Comparison of ENCODE assay signal across 8 cellular contexts in the genomic region with DNA sequence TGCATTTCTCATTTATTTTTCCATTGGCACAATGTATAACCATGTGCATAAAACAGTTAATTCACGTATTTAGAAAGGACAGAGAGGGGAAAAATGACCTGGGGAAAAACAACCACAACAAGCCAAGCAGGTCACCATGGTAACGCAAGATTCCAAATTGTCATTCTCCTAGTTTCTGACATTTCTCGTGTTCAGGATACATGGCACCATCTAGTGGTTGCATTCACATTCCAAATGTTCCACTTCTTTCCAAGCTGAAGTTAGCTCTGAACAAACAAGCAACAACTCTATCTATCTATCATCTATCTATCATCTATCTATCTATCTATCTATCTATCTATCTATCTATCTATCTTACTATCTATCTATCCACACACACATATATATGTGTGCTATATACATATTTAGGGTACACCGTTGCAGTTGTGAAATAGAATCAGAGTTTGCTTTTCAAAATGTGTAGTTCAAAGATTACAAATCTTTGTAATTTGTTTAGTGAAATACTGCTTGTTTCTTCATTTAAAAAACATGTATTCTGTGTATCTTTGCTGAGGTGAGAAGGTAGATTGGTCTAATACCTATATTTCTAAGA.
DNase-seq lines count a peak whose midpoint lies in the region; ATAC-seq and TF ChIP-seq lines count a peak whose summit lies in the region.

No MANE protein-coding gene starts in this region.

- DNase-seq in AG08395 (ENCODE audit: low spot score) (peak; percentile 1), GM10266 (ENCODE audit: extremely low spot score) (no peak), HT1080 (ENCODE audit: low read depth) (peak; percentile 54), SK-MEL-5 (ENCODE audit: low read depth, low spot score) (peak; percentile 84), fibroblast of pulmonary artery (ENCODE audit: low read depth) (peak; percentile 68), putamen (ENCODE audit: low spot score) (peak; percentile 38), gastrocnemius medialis (no peak), DMS79 treated with DMSO at 0.1 percent for 48 hours (lab: John Stamatoyannopoulos, UW) (no peak)

- H3K4me1 ChIP-seq in gastrocnemius medialis, result no peaks in the 10 kb centered on the region

- in situ Hi-C loops in SK-MEL-5 (cut with HindIII; ENCODE audit: low pct_unique_long_range_greater_than_20kb, low sequenced_read_pairs) (no loop called here), gastrocnemius medialis (cut with MboI; ENCODE audit: low sequenced_read_pairs in 4 of 4) (no loop called here)

- no peak overlapping the region for H3K4me3 ChIP-seq in fibroblast of pulmonary artery (replicated peaks; ENCODE audit: low read depth, low read length)
- H3K4me3 ChIP-seq in gastrocnemius medialis, result no peak overlapping the region

- H3K9me3 ChIP-seq in gastrocnemius medialis, result no peaks in the 10 kb centered on the region

- H3K27me3 ChIP-seq in gastrocnemius medialis, result no peaks in the 10 kb centered on the region

- TF ChIP-seq POLR2A in gastrocnemius medialis (IDR thresholded peaks at IDR 0.05), result no peak

- TF ChIP-seq CTCF in GM10266 (IDR thresholded peaks at IDR 0.05; ENCODE audit: control insufficient read depth, insufficient read depth, low read depth, missing control alignments), result peak; percentile 61
- TF ChIP-seq CTCF in fibroblast of pulmonary artery (IDR thresholded peaks at IDR 0.05; ENCODE audit: low read length, missing control alignments), result peak; percentile 61
- peak in 2 of 5 experiments; percentile 20 to 41 for TF ChIP-seq CTCF in gastrocnemius medialis (IDR thresholded peaks at IDR 0.05 in 4 of 5, conservative IDR thresholded peaks at IDR 0.05 in 1 of 5)

- no peak for ATAC-seq in gastrocnemius medialis

- no peak overlapping the region for H3K27ac ChIP-seq in gastrocnemius medialis

- intact Hi-C loops in gastrocnemius medialis (cut with DNase I; ENCODE audit: low total_unique reads), result no loop called here

- no peaks in the 10 kb centered on the region for H3K36me3 ChIP-seq in gastrocnemius medialis

Comparison
In these comparisons a context has a peak if more than half of its experiments do, and no peak if none do; other contexts are left out.
1. DNase-seq: peak in AG08395 (single experiment), HT1080 (single experiment), SK-MEL-5 (single experiment), fibroblast of pulmonary artery (single experiment) and putamen (single experiment); none in GM10266 (single experiment), gastrocnemius medialis (0 of 2) and DMS79 treated with DMSO at 0.1 percent for 48 hours (single experiment).